In genomic region chr12:120833849-120834248, GRCh38 we compare ENCODE assay signal across 8 cellular contexts.
DNase-seq lines count a peak whose midpoint lies in the region; ATAC-seq and TF ChIP-seq lines count a peak whose summit lies in the region.
"Had no signal": no experiment of that assay in that cellular context is flagged by ENCODE, and none has a peak within 500 bp of the region (broad histone marks: within the 10 kb centered on the region; RNA-seq: fewer than 3 reads in every experiment).

No MANE protein-coding gene starts in this region.

- no peak overlapping the region for H4K91ac ChIP-seq in IMR-90 (ENCODE audit: insufficient read depth, low read depth, low read length)

- H3K4me1 Mint-ChIP-seq in chondrocyte (ENCODE audit: low read depth): peaks cover 53% of the 10 kb centered on the region
- peaks cover 29 to 53% of the 10 kb centered on the region in 2 donors for H3K4me1 Mint-ChIP-seq in stimulated activated naive B cell treated with anti-CD40 and anti-IgM and Interleukin-4, amounts not matched to agents 10 μg/mL and 1 μg/mL and 100 μg/mL, for 72 hours

- no peak overlapping the region for H4K5ac ChIP-seq in IMR-90 (ENCODE audit: low read depth, low read length)

- WGBS in IMR-90 (ENCODE audit: extremely low coverage in 2 of 2, insufficient read length in 1 of 2), 2 experiments: no CpG with 5 or more reads among the region's 4 CpGs

- H3K27me3 Mint-ChIP-seq in chondrocyte (ENCODE audit: low read depth): no peaks in the 10 kb centered on the region
- no peaks in the 10 kb centered on the region for H3K27me3 Mint-ChIP-seq in stimulated activated naive B cell treated with anti-CD40 and anti-IgM and Interleukin-4, amounts not matched to agents 10 μg/mL and 1 μg/mL and 100 μg/mL, for 72 hours

- no peak overlapping the region for H3K4me3 ChIP-seq in IMR-90 (ENCODE audit: insufficient read depth, low read depth, low read length)

- no peak overlapping the region for H4K8ac ChIP-seq in IMR-90 (ENCODE audit: low read depth in 2 of 2, low read length in 2 of 2)

- no peak overlapping the region for H3K4me2 ChIP-seq in IMR-90 (ENCODE audit: low read depth, low read length)

- H3K9ac ChIP-seq in IMR-90 (ENCODE audit: low read depth, low read length): no peak overlapping the region

- H3K36me3 Mint-ChIP-seq in chondrocyte (ENCODE audit: low read depth): no peaks in the 10 kb centered on the region
- H3K36me3 Mint-ChIP-seq in stimulated activated naive B cell treated with anti-CD40 and anti-IgM and Interleukin-4, amounts not matched to agents 10 μg/mL and 1 μg/mL and 100 μg/mL, for 72 hours: peaks cover 0 to 3% of the 10 kb centered on the region in 2 donors

- no peak overlapping the region for H2AFZ ChIP-seq in IMR-90 (replicated peaks; ENCODE audit: low read length, poor library complexity)

- no peak overlapping the region for H3K23ac ChIP-seq in IMR-90 (ENCODE audit: low read depth, low read length)

- no peak overlapping the region for H3K27ac ChIP-seq in IMR-90 (ENCODE audit: insufficient read depth, low read length)

- no peaks in the 10 kb centered on the region for H3K9me3 ChIP-seq in IMR-90 (ENCODE audit: control insufficient read depth, insufficient read depth, low read length)

- DNase-seq in IMR-90 (peak; percentile 64), chondrocyte (ENCODE audit: low spot score) (no peak), omental fat pad (ENCODE audit: low spot score) (no peak)
- DNase-seq in stimulated activated naive B cell treated with anti-CD40 and anti-IgM and Interleukin-4, amounts not matched to agents 10 μg/mL and 1 μg/mL and 100 μg/mL, for 72 hours: no peak
- DNase-seq: effector CD8-positive, alpha-beta T cell had no signal

- H3K4ac ChIP-seq in IMR-90 (ENCODE audit: low read depth, low read length): no peak overlapping the region

- no peak overlapping the region for H2AK9ac ChIP-seq in IMR-90 (replicated peaks; ENCODE audit: low read depth, low read length, poor library complexity)

- peaks cover 24 to 52% of the 10 kb centered on the region in 2 experiments for H3K79me1 ChIP-seq in IMR-90 (ENCODE audit: low read depth in 1 of 2, low read length in 2 of 2)

- H3K9me1 ChIP-seq in IMR-90 (ENCODE audit: insufficient read depth, low read length): peaks cover 9% of the 10 kb centered on the region

- no peak overlapping the region for H2AK5ac ChIP-seq in IMR-90 (ENCODE audit: low read depth, low read length)

- intact Hi-C loops in IMR-90 (cut with micrococcal nuclease): loop anchor here (5.0 kb wide), 1 partner anchor 38 kb away; no protein-coding TSS in a partner anchor

- CTCF ChIA-PET in IMR-90 (lab: Yijun Ruan, JAX): no interaction called here

- H3K27me3 ChIP-seq in IMR-90 (ENCODE audit: control insufficient read depth, insufficient read depth, low read length): no peaks in the 10 kb centered on the region

- no peak overlapping the region for H3K56ac ChIP-seq in IMR-90 (ENCODE audit: extremely low read depth, insufficient read depth, low read length)

- H3K9me3 Mint-ChIP-seq in chondrocyte (ENCODE audit: low read depth): no peaks in the 10 kb centered on the region
- H3K9me3 Mint-ChIP-seq in stimulated activated naive B cell treated with anti-CD40 and anti-IgM and Interleukin-4, amounts not matched to agents 10 μg/mL and 1 μg/mL and 100 μg/mL, for 72 hours: no peaks in the 10 kb centered on the region

- no peak for TF ChIP-seq RAD21 in IMR-90 (IDR thresholded peaks at IDR 0.05; ENCODE audit: low read length)

- BruUV-seq in IMR-90 (replicated peaks; lab: Mats Ljungman, UMichigan): no TSS peak

- peak overlapping the region; percentile 46 for H3K27ac Mint-ChIP-seq in chondrocyte (ENCODE audit: unreplicated experiment)
- peak overlapping the region; percentile 21 for H3K27ac Mint-ChIP-seq in stimulated activated naive B cell treated with anti-CD40 and anti-IgM and Interleukin-4, amounts not matched to agents 10 μg/mL and 1 μg/mL and 100 μg/mL, for 72 hours

- H2BK15ac ChIP-seq in IMR-90 (ENCODE audit: low read depth, low read length): no peak overlapping the region

- H3K36me3 ChIP-seq in IMR-90 (ENCODE audit: control insufficient read depth, insufficient read depth, low read length): no peaks in the 10 kb centered on the region

- in situ Hi-C loops in IMR-90 (cut with MboI; ENCODE audit: low sequenced_read_pairs): no loop called here

- ATAC-seq in GM18867 (IDR thresholded peaks at IDR 0.05; ENCODE audit: unreplicated experiment) (peak; percentile 31), IMR-90 (ENCODE audit: low read depth) (no peak; the same call in 1 of the 2 replicates), omental fat pad (ENCODE audit: low FRiP score) (no peak), GM19467 (IDR thresholded peaks at IDR 0.05; ENCODE audit: unreplicated experiment) (no peak), GM19395 (IDR thresholded peaks at IDR 0.05; ENCODE audit: unreplicated experiment) (no peak)
- peak; percentile 72 to 76 for ATAC-seq in stimulated activated naive B cell treated with anti-CD40 and anti-IgM and Interleukin-4, amounts not matched to agents 10 μg/mL and 1 μg/mL and 100 μg/mL, for 72 hours (replicated peaks)

- no peak overlapping the region for H2BK20ac ChIP-seq in IMR-90 (ENCODE audit: low read depth, low read length)

- no peak overlapping the region for H3K14ac ChIP-seq in IMR-90 (replicated peaks; ENCODE audit: low read depth, low read length)

- POLR2A ChIA-PET in IMR-90 (lab: Charles Lee; ENCODE audit: unreplicated experiment): no interaction called here

- H2BK5ac ChIP-seq in IMR-90 (ENCODE audit: low read depth, low read length, poor library complexity, severe bottlenecking): no peak overlapping the region

- TF ChIP-seq POLR2A in IMR-90 (IDR thresholded peaks at IDR 0.05; ENCODE audit: low read depth, low read length): no peak

- TF ChIP-seq CTCF in IMR-90 (conservative IDR thresholded peaks at IDR 0.05; ENCODE audit: low read depth, low read length) (no peak), chondrocyte (IDR thresholded peaks at IDR 0.05) (no peak), omental fat pad (IDR thresholded peaks at IDR 0.05) (no peak)

- H3K4me3 Mint-ChIP-seq in chondrocyte (ENCODE audit: unreplicated experiment): no peak overlapping the region
- H3K4me3 Mint-ChIP-seq in stimulated activated naive B cell treated with anti-CD40 and anti-IgM and Interleukin-4, amounts not matched to agents 10 μg/mL and 1 μg/mL and 100 μg/mL, for 72 hours: no peak overlapping the region

- dilution Hi-C loops in IMR-90 (cut with HindIII; ENCODE audit: low sequenced_read_pairs, unreplicated experiment): no loop called here

- no peak overlapping the region for H2BK120ac ChIP-seq in IMR-90 (ENCODE audit: low read depth, low read length)

- H3K18ac ChIP-seq in IMR-90 (ENCODE audit: low read depth, low read length): no peak overlapping the region

- H3K4me1 ChIP-seq in IMR-90 (ENCODE audit: control insufficient read depth, insufficient read depth, low read length): peaks cover 6% of the 10 kb centered on the region

- H4K20me1 ChIP-seq in IMR-90 (ENCODE audit: insufficient read depth, low read length): peaks cover 41% of the 10 kb centered on the region

TF ChIP-seq in IMR-90, 13 proteins besides CTCF, POLR2A, EP300 and RAD21:
- TF ChIP-seq MXI1 (IDR thresholded peaks at IDR 0.05; ENCODE audit: borderline replicate concordance, low read depth, low read length) (peak; percentile 55; the same call in 1 of the 2 replicates), CEBPB (IDR thresholded peaks at IDR 0.05; ENCODE audit: low read depth, low read length) (0 out of 2 replicates have a peak, but pooled peaks have one; percentile 52)
- TF ChIP-seq, protein P1, sequence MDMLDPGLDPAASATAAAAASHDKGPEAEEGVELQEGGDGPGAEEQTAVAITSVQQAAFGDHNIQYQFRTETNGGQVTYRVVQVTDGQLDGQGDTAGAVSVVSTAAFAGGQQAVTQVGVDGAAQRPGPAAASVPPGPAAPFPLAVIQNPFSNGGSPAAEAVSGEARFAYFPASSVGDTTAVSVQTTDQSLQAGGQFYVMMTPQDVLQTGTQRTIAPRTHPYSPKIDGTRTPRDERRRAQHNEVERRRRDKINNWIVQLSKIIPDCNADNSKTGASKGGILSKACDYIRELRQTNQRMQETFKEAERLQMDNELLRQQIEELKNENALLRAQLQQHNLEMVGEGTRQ (IDR thresholded peaks at IDR 0.05; ENCODE audit: low read depth, low read length): no peak

Comparison
In these comparisons a context has a peak if more than half of its experiments do, and no peak if none do; other contexts are left out.
1. ATAC-seq: peak in GM18867 (single experiment) and stimulated activated naive B cell treated with anti-CD40 and anti-IgM and Interleukin-4, amounts not matched to agents 10 μg/mL and 1 μg/mL and 100 μg/mL, for 72 hours (2 of 2); none in IMR-90 (single experiment), omental fat pad (single experiment), GM19467 (single experiment) and GM19395 (single experiment).